In genomic region chr21:35275776-35276175, GRCh38 we compare ENCODE assay signal across 23 cellular contexts.
DNase-seq lines count a peak whose midpoint lies in the region; ATAC-seq and TF ChIP-seq lines count a peak whose summit lies in the region.
"Had no signal": no experiment of that assay in that cellular context is flagged by ENCODE, and none has a peak within 500 bp of the region (broad histone marks: within the 10 kb centered on the region; RNA-seq: fewer than 3 reads in every experiment).

No MANE protein-coding gene starts in this region.

- ATAC-seq in SK-N-SH treated with all-trans-retinoic acid at 6 μM for 48 hours: no peak
- ATAC-seq: left ventricle myocardium superior, natural killer cell had no signal

- H2BK5ac ChIP-seq in neuronal stem cell (ENCODE audit: low read length): no peak overlapping the region

- no peak overlapping the region for H3K4me3 ChIP-seq in SK-N-SH (ENCODE audit: low read depth in 2 of 2, low read length in 1 of 2)
- no peak overlapping the region for H3K4me3 ChIP-seq in epithelial cell of esophagus (ENCODE audit: low read length)
- H3K4me3 ChIP-seq in retinal pigment epithelial cell (ENCODE audit: low read length): no peak overlapping the region
- H3K4me3 ChIP-seq in neuronal stem cell (ENCODE audit: low read length in 2 of 2): no peak overlapping the region
- H3K4me3 ChIP-seq: K562, tibial nerve had no signal

- no peak overlapping the region for H4K8ac ChIP-seq in neuronal stem cell (ENCODE audit: low read depth, low read length)

- TF ChIP-seq RAD21 in SK-N-SH (IDR thresholded peaks at IDR 0.05; ENCODE audit: low read length): no peak

- CTCF ChIA-PET in SK-N-SH (lab: Yijun Ruan, JAX): no interaction called here

- no peak overlapping the region for H2BK120ac ChIP-seq in neuronal stem cell (ENCODE audit: low read depth, low read length)

- no peaks in the 10 kb centered on the region for H3K79me2 ChIP-seq in SK-N-SH (ENCODE audit: insufficient read depth)

- H2AFZ ChIP-seq in SK-N-SH (ENCODE audit: low read depth): peak overlapping the region; percentile 48; the same call in 1 of the 2 replicates
- no peak overlapping the region for H2AFZ ChIP-seq in neuronal stem cell (ENCODE audit: low read length)

- no peak overlapping the region for H2BK12ac ChIP-seq in neuronal stem cell (ENCODE audit: low read length)

- H3F3A ChIP-seq in SK-N-SH (replicated peaks; ENCODE audit: insufficient read depth): peaks cover 4% of the 10 kb centered on the region

- POLR2A ChIA-PET in SK-N-SH (lab: Yijun Ruan, JAX): no interaction called here

- H2BK15ac ChIP-seq in neuronal stem cell (ENCODE audit: low read length): no peak overlapping the region

- no peaks in the 10 kb centered on the region for H4K20me1 ChIP-seq in SK-N-SH (ENCODE audit: insufficient read depth)

- no peak overlapping the region for H3K18ac ChIP-seq in neuronal stem cell (ENCODE audit: low read length)

- H3K9me2 ChIP-seq in SK-N-SH: no peaks in the 10 kb centered on the region

- no peak for TF ChIP-seq EP300 in SK-N-SH (IDR thresholded peaks at IDR 0.05; ENCODE audit: borderline replicate concordance in 1 of 2, low read depth in 1 of 2, low read length in 1 of 2)

- DNase-seq in SK-N-SH (no peak), RPMI7951 (ENCODE audit: low read depth) (peak; percentile 73), epithelial cell of esophagus (ENCODE audit: low read depth) (peak; percentile 38), retinal pigment epithelial cell (ENCODE audit: low read depth) (peak; percentile 73), NCI-H2081 (lab: John Stamatoyannopoulos, UW) (no peak), neuronal stem cell (ENCODE audit: low spot score) (no peak), GM13976 (ENCODE audit: low spot score) (no peak)
- DNase-seq: activated gamma-delta T cell treated with Interleukin-2 at 50 U/mL for 16 hours; AML-193; CD4-positive, alpha-beta T cell; DMS 273 treated with DMSO at 0.1 percent for 48 hours; glutamatergic neuron; islet precursor cell; left ventricle myocardium superior; natural killer cell; NCI-H1417 treated with DMSO at 0.1 percent for 48 hours; NCI-H510A; NK-92 treated with Interleukin-12 subunit alpha and Interleukin-12 subunit beta, amount 100 ng/mL, for 24 hours; small intestine had no signal

- H4K91ac ChIP-seq in neuronal stem cell (ENCODE audit: low read depth, low read length, poor library complexity): no peak overlapping the region

- no peak for TF ChIP-seq CTCF in SK-N-SH (IDR thresholded peaks at IDR 0.05)
- TF ChIP-seq CTCF in epithelial cell of esophagus (IDR thresholded peaks at IDR 0.05; ENCODE audit: insufficient read depth, low read depth, low read length, missing control alignments): no peak
- TF ChIP-seq CTCF in retinal pigment epithelial cell (conservative IDR thresholded peaks at IDR 0.05; ENCODE audit: low read depth, low read length): no peak
- TF ChIP-seq CTCF in GM13976 (IDR thresholded peaks at IDR 0.05; ENCODE audit: borderline replicate concordance, control extremely low read depth, extremely low read depth, insufficient read depth, missing control alignments): no peak

- no peak overlapping the region for H3K4ac ChIP-seq in neuronal stem cell (ENCODE audit: low read length)

- no peaks in the 10 kb centered on the region for H3K27me3 ChIP-seq in SK-N-SH (ENCODE audit: insufficient read depth)
- no peaks in the 10 kb centered on the region for H3K27me3 ChIP-seq in neuronal stem cell (ENCODE audit: control insufficient read depth in 3 of 3, insufficient read depth in 3 of 3, low read depth in 1 of 3, low read length in 3 of 3)
- H3K27me3 ChIP-seq: tibial nerve had no signal

- no peaks in the 10 kb centered on the region for H3K79me1 ChIP-seq in neuronal stem cell (ENCODE audit: low read depth, low read length)

- no peak overlapping the region for H3K9ac ChIP-seq in SK-N-SH
- H3K9ac ChIP-seq in neuronal stem cell (ENCODE audit: low read depth, low read length, poor library complexity): no peak overlapping the region

- H3K23ac ChIP-seq in neuronal stem cell (ENCODE audit: low read depth, low read length, poor library complexity): no peak overlapping the region

- peak overlapping the region in 1 of 2 experiments; percentile 11; a peak in 1 of 4 replicates for H3K27ac ChIP-seq in SK-N-SH (ENCODE audit: low read depth in 2 of 2, low read length in 1 of 2)
- no peak overlapping the region for H3K27ac ChIP-seq in neuronal stem cell (replicated peaks; ENCODE audit: low read length)
- H3K27ac ChIP-seq: 22Rv1, tibial nerve had no signal

- in situ Hi-C loops in GM13976 (cut with MboI; ENCODE audit: low sequenced_read_pairs, unreplicated experiment): no loop called here

- 32% methylated on average over 3 of the region's 3 CpGs for WGBS in SK-N-SH (ENCODE audit: low lambda C conversion rate)
- WGBS in neuronal stem cell (ENCODE audit: extremely low coverage in 2 of 2, insufficient read length in 2 of 2, insufficient replicate concordance in 1 of 2), 2 donors: no CpG with 5 or more reads among the region's 3 CpGs

- H3K36me3 ChIP-seq in SK-N-SH (replicated peaks in 1 of 2; ENCODE audit: control insufficient read depth in 1 of 2, insufficient read depth in 2 of 2, low read length in 1 of 2) (no peaks in the 10 kb centered on the region), neuronal stem cell (replicated peaks in 1 of 2; ENCODE audit: control insufficient read depth in 2 of 2, insufficient read depth in 2 of 2, low read length in 2 of 2) (no peaks in the 10 kb centered on the region)
- H3K36me3 ChIP-seq: tibial nerve had no signal

- H2AK5ac ChIP-seq in neuronal stem cell (ENCODE audit: low read depth, low read length): no peak overlapping the region

- H3K14ac ChIP-seq in neuronal stem cell (ENCODE audit: low read length): no peak overlapping the region

- no peaks in the 10 kb centered on the region for H3K9me3 ChIP-seq in SK-N-SH
- H3K9me3 ChIP-seq in neuronal stem cell (replicated peaks in 1 of 2; ENCODE audit: control insufficient read depth in 2 of 2, insufficient read depth in 1 of 2, low read depth in 1 of 2, low read length in 2 of 2): no peaks in the 10 kb centered on the region

- H3K4me1 ChIP-seq in SK-N-SH (ENCODE audit: control insufficient read depth in 1 of 2, insufficient read depth in 2 of 2, low read depth in 1 of 2, low read length in 1 of 2) (no peaks in the 10 kb centered on the region; a peak in 1 of 4 replicates), neuronal stem cell (ENCODE audit: control insufficient read depth in 2 of 2, insufficient read depth in 1 of 2, low read depth in 1 of 2, low read length in 2 of 2) (no peaks in the 10 kb centered on the region)
- H3K4me1 ChIP-seq: tibial nerve had no signal

- H3K4me2 ChIP-seq in SK-N-SH (no peak overlapping the region), neuronal stem cell (ENCODE audit: insufficient read depth, low read length, poor library complexity, severe bottlenecking) (no peak overlapping the region)

TF ChIP-seq in SK-N-SH, 30 proteins besides CTCF, POLR2A, EP300 and RAD21 (continues in another document):
- TF ChIP-seq MXI1 (IDR thresholded peaks at IDR 0.05; ENCODE audit: low read depth, low read length) (no peak), GATA2 (CRISPR knock-in tag; IDR thresholded peaks at IDR 0.05) (no peak), JUND (IDR thresholded peaks at IDR 0.05) (0 out of 2 replicates have a peak, but pooled peaks have one; percentile 11), GABPA (IDR thresholded peaks at IDR 0.05; ENCODE audit: low read depth) (no peak), SIN3A (IDR thresholded peaks at IDR 0.05; ENCODE audit: borderline replicate concordance, low read depth, low read length) (no peak)

TF ChIP-seq in SK-N-SH treated with all-trans-retinoic acid at 6 μM for 48 hours, 23 proteins besides CTCF, POLR2A, EP300 and RAD21 (continues in another document):
- TF ChIP-seq CSDC2 (CRISPR knock-in tag; IDR thresholded peaks at IDR 0.05) (no peak), GLIS3 (CRISPR knock-in tag; IDR thresholded peaks at IDR 0.05) (no peak), RARB (CRISPR knock-in tag; IDR thresholded peaks at IDR 0.05) (no peak), PATZ1 (CRISPR knock-in tag; IDR thresholded peaks at IDR 0.05; ENCODE audit: borderline replicate concordance) (no peak), ZNF70 (CRISPR knock-in tag; IDR thresholded peaks at IDR 0.05) (no peak)
- TF ChIP-seq, protein P1, sequence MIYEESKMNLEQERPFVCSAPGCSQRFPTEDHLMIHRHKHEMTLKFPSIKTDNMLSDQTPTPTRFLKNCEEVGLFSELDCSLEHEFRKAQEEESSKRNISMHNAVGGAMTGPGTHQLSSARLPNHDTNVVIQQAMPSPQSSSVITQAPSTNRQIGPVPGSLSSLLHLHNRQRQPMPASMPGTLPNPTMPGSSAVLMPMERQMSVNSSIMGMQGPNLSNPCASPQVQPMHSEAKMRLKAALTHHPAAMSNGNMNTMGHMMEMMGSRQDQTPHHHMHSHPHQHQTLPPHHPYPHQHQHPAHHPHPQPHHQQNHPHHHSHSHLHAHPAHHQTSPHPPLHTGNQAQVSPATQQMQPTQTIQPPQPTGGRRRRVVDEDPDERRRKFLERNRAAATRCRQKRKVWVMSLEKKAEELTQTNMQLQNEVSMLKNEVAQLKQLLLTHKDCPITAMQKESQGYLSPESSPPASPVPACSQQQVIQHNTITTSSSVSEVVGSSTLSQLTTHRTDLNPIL (CRISPR knock-in tag; IDR thresholded peaks at IDR 0.05; ENCODE audit: low read depth): no peak

Comparison
In these comparisons a context has a peak if more than half of its experiments do, and no peak if none do; other contexts are left out.
1. DNase-seq: peak in RPMI7951 (single experiment), epithelial cell of esophagus (single experiment) and retinal pigment epithelial cell (single experiment); none in SK-N-SH (single experiment), NCI-H2081 (0 of 2), neuronal stem cell (single experiment) and GM13976 (single experiment).